In the genomic region with DNA sequence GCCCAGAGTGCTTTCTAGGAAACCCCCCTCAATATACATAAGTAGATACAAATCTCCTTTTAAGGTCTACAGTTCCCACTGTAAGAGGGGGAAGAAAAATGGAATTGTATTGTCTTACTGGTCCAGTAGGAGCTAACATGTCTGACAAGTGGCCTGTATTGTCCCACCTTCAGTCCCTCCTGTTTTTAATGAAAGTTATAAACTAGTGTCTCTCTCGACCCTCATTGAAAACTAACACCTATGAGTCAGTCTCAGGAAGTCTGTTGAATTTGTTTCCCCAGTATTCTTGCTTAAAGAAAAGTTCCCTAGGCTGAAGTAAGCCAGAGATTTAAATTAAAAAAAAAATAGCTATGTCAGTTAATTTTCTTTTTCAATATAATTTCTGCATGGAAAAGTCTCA, we compare ENCODE assay signal across 23 cellular contexts.
DNase-seq lines count a peak whose midpoint lies in the region; ATAC-seq and TF ChIP-seq lines count a peak whose summit lies in the region.
"Had no signal": no experiment of that assay in that cellular context is flagged by ENCODE, and none has a peak within 500 bp of the region (broad histone marks: within the 10 kb centered on the region; RNA-seq: fewer than 3 reads in every experiment).

No MANE protein-coding gene starts in this region.

- H3K36me3 ChIP-seq in IMR-90 (ENCODE audit: control insufficient read depth, insufficient read depth, low read length): peaks cover 4% of the 10 kb centered on the region; the same call in 1 of the 2 replicates
- H3K36me3 ChIP-seq: HAP-1 had no signal

- H3K4ac ChIP-seq in IMR-90 (ENCODE audit: low read depth, low read length): no peak overlapping the region

- no peak for DNase-seq in activated CD8-positive, alpha-beta T cell treated with anti-CD3 and anti-CD28 coated beads for 36 hours
- DNase-seq in activated CD8-positive, alpha-beta T cell treated with anti-CD3 and anti-CD28 coated beads, Interleukin-2, amount 10 ng/mL, durations not matched to agents 7 days and 5 days: no peak
- peak; percentile 2 for DNase-seq in IMR-90
- DNase-seq in dermis blood vessel endothelial cell: peak; percentile 45
- DNase-seq in nephron progenitor cell: no peak
- no peak for DNase-seq in natural killer cell treated with Interleukin-12 subunit alpha and Interleukin-12 subunit beta and Interleukin-15 and Interleukin-18, amount 100 ng/mL, for 72 hours (ENCODE audit: low spot score)
- DNase-seq in HK-2 (ENCODE audit: unreplicated experiment): no peak
- DNase-seq: Caco-2; CD4-positive, CD25-positive, alpha-beta regulatory T cell; CD8-positive, alpha-beta T cell; DMS153; DMS79; EL; GDM1; GM23248; HFFc6 had no signal

- H2BK20ac ChIP-seq in IMR-90 (ENCODE audit: low read depth, low read length): no peak overlapping the region

- H3K4me1 Mint-ChIP-seq in activated CD8-positive, alpha-beta T cell treated with anti-CD3 and anti-CD28 coated beads for 36 hours (ENCODE audit: low read depth): peaks cover 10% of the 10 kb centered on the region
- no peaks in the 10 kb centered on the region for H3K4me1 Mint-ChIP-seq in activated CD8-positive, alpha-beta T cell treated with anti-CD3 and anti-CD28 coated beads, Interleukin-2, amount 10 ng/mL, durations not matched to agents 7 days and 5 days (ENCODE audit: low read depth)
- peaks cover 6% of the 10 kb centered on the region for H3K4me1 Mint-ChIP-seq in nephron progenitor cell
- H3K4me1 Mint-ChIP-seq in natural killer cell treated with Interleukin-12 subunit alpha and Interleukin-12 subunit beta and Interleukin-15 and Interleukin-18, amount 100 ng/mL, for 72 hours (ENCODE audit: low read depth in 2 of 2): peaks cover 7 to 10% of the 10 kb centered on the region in 2 donors
- H3K4me1 Mint-ChIP-seq: B cell had no signal

- no peak for ATAC-seq in activated CD8-positive, alpha-beta T cell treated with anti-CD3 and anti-CD28 coated beads for 36 hours
- ATAC-seq in activated CD8-positive, alpha-beta T cell treated with anti-CD3 and anti-CD28 coated beads, Interleukin-2, amount 10 ng/mL, durations not matched to agents 7 days and 5 days: no peak
- ATAC-seq in IMR-90 (ENCODE audit: low read depth) (no peak), HG03571 (IDR thresholded peaks at IDR 0.05; ENCODE audit: unreplicated experiment) (no peak)
- ATAC-seq in natural killer cell treated with Interleukin-12 subunit alpha and Interleukin-12 subunit beta and Interleukin-15 and Interleukin-18, amount 100 ng/mL, for 72 hours: no peak
- ATAC-seq: CD8-positive, alpha-beta T cell; GM12878 had no signal

- H3K79me1 ChIP-seq in IMR-90 (ENCODE audit: low read depth in 1 of 2, low read length in 2 of 2): 0 out of 4 replicates have a peak, but pooled peaks cover 2 to 3% of the 10 kb centered on the region in 2 experiments

- H3K9me3 Mint-ChIP-seq in activated CD8-positive, alpha-beta T cell treated with anti-CD3 and anti-CD28 coated beads for 36 hours: peaks cover 3% of the 10 kb centered on the region
- H3K9me3 Mint-ChIP-seq in activated CD8-positive, alpha-beta T cell treated with anti-CD3 and anti-CD28 coated beads, Interleukin-2, amount 10 ng/mL, durations not matched to agents 7 days and 5 days (ENCODE audit: insufficient read depth): no peaks in the 10 kb centered on the region
- H3K9me3 Mint-ChIP-seq in nephron progenitor cell: no peaks in the 10 kb centered on the region
- H3K9me3 Mint-ChIP-seq in natural killer cell treated with Interleukin-12 subunit alpha and Interleukin-12 subunit beta and Interleukin-15 and Interleukin-18, amount 100 ng/mL, for 72 hours: no peaks in the 10 kb centered on the region
- H3K9me3 Mint-ChIP-seq: CD4-positive, CD25-positive, alpha-beta regulatory T cell; CD8-positive, alpha-beta T cell; HFFc6 had no signal

- peak overlapping the region; percentile 50 for H3K27ac Mint-ChIP-seq in activated CD8-positive, alpha-beta T cell treated with anti-CD3 and anti-CD28 coated beads for 36 hours
- H3K27ac Mint-ChIP-seq in activated CD8-positive, alpha-beta T cell treated with anti-CD3 and anti-CD28 coated beads, Interleukin-2, amount 10 ng/mL, durations not matched to agents 7 days and 5 days: no peak overlapping the region
- peak overlapping the region; percentile 8 for H3K27ac Mint-ChIP-seq in nephron progenitor cell
- peak overlapping the region in 1 of 2 donors; percentile 16 for H3K27ac Mint-ChIP-seq in natural killer cell treated with Interleukin-12 subunit alpha and Interleukin-12 subunit beta and Interleukin-15 and Interleukin-18, amount 100 ng/mL, for 72 hours
- H3K27ac Mint-ChIP-seq: B cell; CD4-positive, CD25-positive, alpha-beta regulatory T cell; CD8-positive, alpha-beta T cell; HFFc6 had no signal

- H2AK9ac ChIP-seq in IMR-90 (replicated peaks; ENCODE audit: low read depth, low read length, poor library complexity): no peak overlapping the region

- H2BK5ac ChIP-seq in IMR-90 (ENCODE audit: low read depth, low read length, poor library complexity, severe bottlenecking): no peak overlapping the region

- H3K9ac ChIP-seq in IMR-90 (ENCODE audit: low read depth, low read length): no peak overlapping the region
- H3K9ac ChIP-seq: BLaER1, GM23248 had no signal

- in situ Hi-C loops in IMR-90 (cut with MboI; ENCODE audit: low sequenced_read_pairs): no loop called here

- dilution Hi-C loops in IMR-90 (cut with HindIII; ENCODE audit: low sequenced_read_pairs, unreplicated experiment): no loop called here

- intact Hi-C loops in activated CD8-positive, alpha-beta T cell treated with anti-CD3 and anti-CD28 coated beads for 36 hours (cut with micrococcal nuclease): no loop called here
- intact Hi-C loops in IMR-90 (cut with micrococcal nuclease): no loop called here

- H3K9me1 ChIP-seq in IMR-90 (ENCODE audit: insufficient read depth, low read length): no peaks in the 10 kb centered on the region; the same call in 1 of the 2 replicates

- CTCF ChIA-PET in activated CD8-positive, alpha-beta T cell treated with anti-CD3 and anti-CD28 coated beads for 36 hours (lab: Charles Lee): interaction anchor here (1.3 kb wide), 2 partner anchors 9 to 140 kb away, joined by 4 to 9 read pairs; no protein-coding TSS in a partner anchor
- CTCF ChIA-PET in activated CD8-positive, alpha-beta T cell treated with anti-CD3 and anti-CD28 coated beads, Interleukin-2, amount 10 ng/mL, durations not matched to agents 7 days and 5 days (lab: Charles Lee): interaction anchor here (1.3 to 1.6 kb wide), 3 partner anchors 9 to 116 kb away, joined by 3 to 10 read pairs (median 4); a partner anchor contains a TSS
- CTCF ChIA-PET in IMR-90 (lab: Yijun Ruan, JAX): interaction anchor here (0.6 to 1.2 kb wide), 3 partner anchors 12 to 145 kb away, joined by 3 to 4 read pairs (median 3); no protein-coding TSS in a partner anchor

- POLR2A ChIA-PET in activated CD8-positive, alpha-beta T cell treated with anti-CD3 and anti-CD28 coated beads for 36 hours (lab: Charles Lee): interaction anchor here (0.6 to 1.1 kb wide), 2 partner anchors 259 to 260 kb away, joined by 3 read pairs; no protein-coding TSS in a partner anchor
- POLR2A ChIA-PET in activated CD8-positive, alpha-beta T cell treated with anti-CD3 and anti-CD28 coated beads, Interleukin-2, amount 10 ng/mL, durations not matched to agents 7 days and 5 days (lab: Charles Lee): no interaction called here
- POLR2A ChIA-PET in IMR-90 (lab: Charles Lee; ENCODE audit: unreplicated experiment): no interaction called here

- H3K4me3 Mint-ChIP-seq in activated CD8-positive, alpha-beta T cell treated with anti-CD3 and anti-CD28 coated beads for 36 hours: no peak overlapping the region
- no peak overlapping the region for H3K4me3 Mint-ChIP-seq in activated CD8-positive, alpha-beta T cell treated with anti-CD3 and anti-CD28 coated beads, Interleukin-2, amount 10 ng/mL, durations not matched to agents 7 days and 5 days
- H3K4me3 Mint-ChIP-seq in nephron progenitor cell: no peak overlapping the region
- no peak overlapping the region for H3K4me3 Mint-ChIP-seq in natural killer cell treated with Interleukin-12 subunit alpha and Interleukin-12 subunit beta and Interleukin-15 and Interleukin-18, amount 100 ng/mL, for 72 hours
- H3K4me3 Mint-ChIP-seq: B cell; CD4-positive, CD25-positive, alpha-beta regulatory T cell; CD8-positive, alpha-beta T cell; HFFc6 had no signal

- no peak overlapping the region for H3K27ac ChIP-seq in IMR-90 (ENCODE audit: insufficient read depth, low read length)
- H3K27ac ChIP-seq: 22Rv1, BLaER1, C4-2B, GM23248 had no signal

- H3K9me3 ChIP-seq in IMR-90 (ENCODE audit: control insufficient read depth, insufficient read depth, low read length): no peaks in the 10 kb centered on the region
- H3K9me3 ChIP-seq: Caco-2, HAP-1 had no signal

- H3K4me1 ChIP-seq in IMR-90 (ENCODE audit: control insufficient read depth, insufficient read depth, low read length): 0 out of 2 replicates have a peak, but pooled peaks cover 2% of the 10 kb centered on the region
- H3K4me1 ChIP-seq: BLaER1, Caco-2, HAP-1 had no signal

- no peak overlapping the region for H3K18ac ChIP-seq in IMR-90 (ENCODE audit: low read depth, low read length)

- no peak for TF ChIP-seq CTCF in activated CD8-positive, alpha-beta T cell treated with anti-CD3 and anti-CD28 coated beads for 36 hours (IDR thresholded peaks at IDR 0.05)
- no peak for TF ChIP-seq CTCF in IMR-90 (conservative IDR thresholded peaks at IDR 0.05; ENCODE audit: low read depth, low read length)
- no peak for TF ChIP-seq CTCF in nephron progenitor cell (IDR thresholded peaks at IDR 0.05)

- H3K27me3 ChIP-seq in IMR-90 (ENCODE audit: control insufficient read depth, insufficient read depth, low read length): no peaks in the 10 kb centered on the region
- H3K27me3 ChIP-seq: BLaER1 had no signal

- H2BK120ac ChIP-seq in IMR-90 (ENCODE audit: low read depth, low read length): no peak overlapping the region

- no peaks in the 10 kb centered on the region; the same call in 1 of the 2 replicates for H4K20me1 ChIP-seq in IMR-90 (ENCODE audit: insufficient read depth, low read length)
- H4K20me1 ChIP-seq: BLaER1 had no signal

- no CpG with 5 or more reads among the region's 1 CpG for WGBS in IMR-90 (ENCODE audit: extremely low coverage in 2 of 2, insufficient read length in 1 of 2), 2 experiments

- no peak overlapping the region for H2AK5ac ChIP-seq in IMR-90 (ENCODE audit: low read depth, low read length)

- no peak overlapping the region for H3K14ac ChIP-seq in IMR-90 (replicated peaks; ENCODE audit: low read depth, low read length)

- H4K8ac ChIP-seq in IMR-90 (ENCODE audit: low read depth in 2 of 2, low read length in 2 of 2): no peak overlapping the region

- no peak overlapping the region for H3K4me3 ChIP-seq in IMR-90 (ENCODE audit: insufficient read depth, low read depth, low read length)
- H3K4me3 ChIP-seq: BLaER1, GM12878, GM23248, HAP-1 had no signal

- H4K5ac ChIP-seq in IMR-90 (ENCODE audit: low read depth, low read length): no peak overlapping the region

- H3K4me2 ChIP-seq in IMR-90 (ENCODE audit: low read depth, low read length): no peak overlapping the region
- H3K4me2 ChIP-seq: BLaER1 had no signal

- no peaks in the 10 kb centered on the region for H3K27me3 Mint-ChIP-seq in activated CD8-positive, alpha-beta T cell treated with anti-CD3 and anti-CD28 coated beads for 36 hours
- H3K27me3 Mint-ChIP-seq in activated CD8-positive, alpha-beta T cell treated with anti-CD3 and anti-CD28 coated beads, Interleukin-2, amount 10 ng/mL, durations not matched to agents 7 days and 5 days (ENCODE audit: low read depth): no peaks in the 10 kb centered on the region
- no peaks in the 10 kb centered on the region for H3K27me3 Mint-ChIP-seq in nephron progenitor cell (ENCODE audit: low read depth, poor library complexity)
- no peaks in the 10 kb centered on the region for H3K27me3 Mint-ChIP-seq in natural killer cell treated with Interleukin-12 subunit alpha and Interleukin-12 subunit beta and Interleukin-15 and Interleukin-18, amount 100 ng/mL, for 72 hours
- H3K27me3 Mint-ChIP-seq: B cell; CD4-positive, CD25-positive, alpha-beta regulatory T cell had no signal

- H3K56ac ChIP-seq in IMR-90 (ENCODE audit: extremely low read depth, insufficient read depth, low read length): no peak overlapping the region

- TF ChIP-seq POLR2A in IMR-90 (IDR thresholded peaks at IDR 0.05; ENCODE audit: low read depth, low read length): no peak

- H3K23ac ChIP-seq in IMR-90 (ENCODE audit: low read depth, low read length): no peak overlapping the region

- no peak overlapping the region for H2AFZ ChIP-seq in IMR-90 (replicated peaks; ENCODE audit: low read length, poor library complexity)
- H2AFZ ChIP-seq: GM23248 had no signal

- no peak overlapping the region for H4K91ac ChIP-seq in IMR-90 (ENCODE audit: insufficient read depth, low read depth, low read length)

- no TSS peak for BruUV-seq in IMR-90 (replicated peaks; lab: Mats Ljungman, UMichigan)

- H2BK15ac ChIP-seq in IMR-90 (ENCODE audit: low read depth, low read length): no peak overlapping the region

- peaks cover 26% of the 10 kb centered on the region for H3K36me3 Mint-ChIP-seq in activated CD8-positive, alpha-beta T cell treated with anti-CD3 and anti-CD28 coated beads for 36 hours (ENCODE audit: low read depth)
- peaks cover 10% of the 10 kb centered on the region for H3K36me3 Mint-ChIP-seq in activated CD8-positive, alpha-beta T cell treated with anti-CD3 and anti-CD28 coated beads, Interleukin-2, amount 10 ng/mL, durations not matched to agents 7 days and 5 days (ENCODE audit: low read depth)
- peaks cover 19% of the 10 kb centered on the region for H3K36me3 Mint-ChIP-seq in nephron progenitor cell (ENCODE audit: low read depth)
- no peaks in the 10 kb centered on the region for H3K36me3 Mint-ChIP-seq in natural killer cell treated with Interleukin-12 subunit alpha and Interleukin-12 subunit beta and Interleukin-15 and Interleukin-18, amount 100 ng/mL, for 72 hours

- TF ChIP-seq RAD21 in IMR-90 (IDR thresholded peaks at IDR 0.05; ENCODE audit: low read length): no peak

Comparison
In these comparisons a context has a peak if more than half of its experiments do, and no peak if none do; other contexts are left out.
1. DNase-seq: peak in IMR-90 (single experiment) and dermis blood vessel endothelial cell (single experiment); none in activated CD8-positive, alpha-beta T cell treated with anti-CD3 and anti-CD28 coated beads for 36 hours (single experiment), activated CD8-positive, alpha-beta T cell treated with anti-CD3 and anti-CD28 coated beads, Interleukin-2, amount 10 ng/mL, durations not matched to agents 7 days and 5 days (single experiment), nephron progenitor cell (single experiment), natural killer cell treated with Interleukin-12 subunit alpha and Interleukin-12 subunit beta and Interleukin-15 and Interleukin-18, amount 100 ng/mL, for 72 hours (single experiment) and HK-2 (single experiment).